In genomic region chr4:143555676-143556075, GRCh38 we compare ENCODE assay signal across 18 cellular contexts. TPM values are rescaled to one million over a fixed set of nuclear protein-coding genes. Genes with fewer than 3 reads are reported as not detected.
A peak's percentile ranks its signal among the peaks of the same experiment; 100 is the strongest.
DNase-seq lines count a peak whose midpoint lies in the region; ATAC-seq, FAIRE-seq and TF ChIP-seq lines count a peak whose summit lies in the region.
"Had no signal": no experiment of that assay in that cellular context is flagged by ENCODE, and none has a peak within 500 bp of the region (broad histone marks: within the 10 kb centered on the region; RNA-seq: fewer than 3 reads in every experiment).

No MANE protein-coding gene starts in this region.

- H3K36me3 ChIP-seq in bronchial epithelial cell (ENCODE audit: control insufficient read depth, insufficient read depth, low read length): no peaks in the 10 kb centered on the region
- no peaks in the 10 kb centered on the region for H3K36me3 ChIP-seq in uterus
- H3K36me3 ChIP-seq in spleen: peaks cover 0 to 54% (median 37%) of the 10 kb centered on the region in 6 donors

- intact Hi-C loops in uterus (cut with DNase I; ENCODE audit: low total_unique reads): no loop called here
- intact Hi-C loops in spleen (cut with DNase I; ENCODE audit: low total_unique reads): no loop called here

- H3K27me3 ChIP-seq in bronchial epithelial cell (ENCODE audit: control insufficient read depth, insufficient read depth, low read length): no peaks in the 10 kb centered on the region
- H3K27me3 ChIP-seq in foreskin keratinocyte: no peaks in the 10 kb centered on the region
- H3K27me3 ChIP-seq in uterus: no peaks in the 10 kb centered on the region
- no peaks in the 10 kb centered on the region for H3K27me3 ChIP-seq in spleen (replicated peaks in 1 of 7)

- no peak for FAIRE-seq in bronchial epithelial cell (lab: Jason Lieb, UNC)
- FAIRE-seq: A549, GM12878 had no signal

- TF ChIP-seq POLR2A in uterus (IDR thresholded peaks at IDR 0.05) (no peak), spleen (IDR thresholded peaks at IDR 0.05) (no peak)

- H3K4me1 ChIP-seq in foreskin keratinocyte (no peaks in the 10 kb centered on the region), uterus (no peaks in the 10 kb centered on the region), spleen (peaks cover 0 to 23% (median 13%) of the 10 kb centered on the region in 6 donors)
- H3K4me1 ChIP-seq: A549 had no signal

- WGBS in spleen, 5 donors: 90 to 99% (median 93%) methylated on average over 5 of the region's 5 CpGs

- H3K4me3 ChIP-seq in bronchial epithelial cell (ENCODE audit: low read depth, low read length) (no peak overlapping the region), retinal pigment epithelial cell (ENCODE audit: low read length) (no peak overlapping the region), uterus (no peak overlapping the region), spleen (no peak overlapping the region)
- H3K4me3 ChIP-seq: A549, GM12878, GM23338 had no signal

- H3K9me3 ChIP-seq in uterus: no peaks in the 10 kb centered on the region
- H3K9me3 ChIP-seq in spleen: no peaks in the 10 kb centered on the region
- H3K9me3 ChIP-seq: A549 had no signal

- H3K27ac ChIP-seq in foreskin keratinocyte (no peak overlapping the region), uterus (no peak overlapping the region), spleen (no peak overlapping the region)
- H3K27ac ChIP-seq: A549, C4-2B had no signal

- DNase-seq in M059J (ENCODE audit: low read depth) (peak; percentile 1), bronchial epithelial cell (ENCODE audit: low read depth) (peak; percentile 73), foreskin keratinocyte (peak; percentile 37 to 78), retinal pigment epithelial cell (ENCODE audit: low read depth) (peak; percentile 18), uterus (no peak), spleen (no peak), H4 (ENCODE audit: low spot score) (no peak), RPMI8226 (no peak)
- DNase-seq: DND-41, GDM1, KBM-7, NCI-H1048, NCI-H1436 treated with DMSO at 0.1 percent for 48 hours, NCI-H510A treated with DMSO at 0.1 percent for 48 hours had no signal

- TF ChIP-seq CTCF in bronchial epithelial cell (IDR thresholded peaks at IDR 0.05; ENCODE audit: insufficient read depth, low read length, severe bottlenecking): no peak
- TF ChIP-seq CTCF in foreskin keratinocyte (conservative IDR thresholded peaks at IDR 0.05): no peak
- TF ChIP-seq CTCF in retinal pigment epithelial cell (conservative IDR thresholded peaks at IDR 0.05; ENCODE audit: low read depth, low read length): no peak
- no peak for TF ChIP-seq CTCF in uterus (IDR thresholded peaks at IDR 0.05)
- TF ChIP-seq CTCF in spleen (IDR thresholded peaks at IDR 0.05 in 8 of 11, conservative IDR thresholded peaks at IDR 0.05 in 3 of 11): no peak

- peak; percentile 47 for ATAC-seq in foreskin keratinocyte
- ATAC-seq: A549, GM23338 had no signal

RNA-seq across cellular contexts. Expression of gene SMARCA5, which starts 42.2 kb away (rescaled TPM):
- 26.5 and 39.5 TPM in 2 replicates for total RNA-seq in M059J (2014; rRNA removed; shearing (Covaris generic))
- total RNA-seq in bronchial epithelial cell (25.3 and 27.9 TPM in 2 replicates), foreskin keratinocyte (53.6 and 55.0 TPM in 2 replicates), uterus (10 to 100 TPM; 25.6 to 87.1 (median 63.9) TPM), spleen (10 to 100 TPM; 41.8 to 47.7 (median 43.6) TPM)
- polyA plus RNA-seq in foreskin keratinocyte (16.9 and 19.9 TPM in 2 replicates), spleen (10 to 100 TPM; 10.6 to 17.7 (median 15.2) TPM)
- 27.8 and 31.6 TPM in 2 replicates for total RNA-seq in H4 (2014; rRNA removed; shearing (Covaris generic))

Comparison
In these comparisons a context has a peak if more than half of its experiments do, and no peak if none do; other contexts are left out.
1. DNase-seq: peak in M059J (single experiment), bronchial epithelial cell (single experiment), foreskin keratinocyte (2 of 2) and retinal pigment epithelial cell (single experiment); none in uterus (0 of 2), spleen (single experiment), H4 (single experiment) and RPMI8226 (single experiment).